In genomic region chr3:188196232-188196990, GRCh38 we compare ENCODE assay signal across 1 cellular context.
TF ChIP-seq lines count a peak whose summit lies in the region.

No MANE protein-coding gene starts in this region.

TF ChIP-seq in IMR-90, 13 proteins besides CTCF, POLR2A, EP300 and RAD21 (continued from another document):
- TF ChIP-seq SMC3 (IDR thresholded peaks at IDR 0.05; ENCODE audit: low read depth, low read length): no peak
TF ChIP-seq in IMR-90: peak in this region for 0.
